1 cellular context compared by ENCODE assay signal in genomic region chr21:17819114-17819877, GRCh38.
A peak's percentile ranks its signal among the peaks of the same experiment; 100 is the strongest.
TF ChIP-seq lines count a peak whose summit lies in the region.

C21orf91 (minus strand) TSS chr21:17819356; CDS start chr21:17818318, 1,038 bp downstream.

TF ChIP-seq in HEK293, 187 proteins besides CTCF, POLR2A, EP300 and RAD21 (continued from another document and continues in another):
- TF ChIP-seq ZNF280C (tag by site-specific recombination; IDR thresholded peaks at IDR 0.05): no peak
- TF ChIP-seq, protein P1, sequence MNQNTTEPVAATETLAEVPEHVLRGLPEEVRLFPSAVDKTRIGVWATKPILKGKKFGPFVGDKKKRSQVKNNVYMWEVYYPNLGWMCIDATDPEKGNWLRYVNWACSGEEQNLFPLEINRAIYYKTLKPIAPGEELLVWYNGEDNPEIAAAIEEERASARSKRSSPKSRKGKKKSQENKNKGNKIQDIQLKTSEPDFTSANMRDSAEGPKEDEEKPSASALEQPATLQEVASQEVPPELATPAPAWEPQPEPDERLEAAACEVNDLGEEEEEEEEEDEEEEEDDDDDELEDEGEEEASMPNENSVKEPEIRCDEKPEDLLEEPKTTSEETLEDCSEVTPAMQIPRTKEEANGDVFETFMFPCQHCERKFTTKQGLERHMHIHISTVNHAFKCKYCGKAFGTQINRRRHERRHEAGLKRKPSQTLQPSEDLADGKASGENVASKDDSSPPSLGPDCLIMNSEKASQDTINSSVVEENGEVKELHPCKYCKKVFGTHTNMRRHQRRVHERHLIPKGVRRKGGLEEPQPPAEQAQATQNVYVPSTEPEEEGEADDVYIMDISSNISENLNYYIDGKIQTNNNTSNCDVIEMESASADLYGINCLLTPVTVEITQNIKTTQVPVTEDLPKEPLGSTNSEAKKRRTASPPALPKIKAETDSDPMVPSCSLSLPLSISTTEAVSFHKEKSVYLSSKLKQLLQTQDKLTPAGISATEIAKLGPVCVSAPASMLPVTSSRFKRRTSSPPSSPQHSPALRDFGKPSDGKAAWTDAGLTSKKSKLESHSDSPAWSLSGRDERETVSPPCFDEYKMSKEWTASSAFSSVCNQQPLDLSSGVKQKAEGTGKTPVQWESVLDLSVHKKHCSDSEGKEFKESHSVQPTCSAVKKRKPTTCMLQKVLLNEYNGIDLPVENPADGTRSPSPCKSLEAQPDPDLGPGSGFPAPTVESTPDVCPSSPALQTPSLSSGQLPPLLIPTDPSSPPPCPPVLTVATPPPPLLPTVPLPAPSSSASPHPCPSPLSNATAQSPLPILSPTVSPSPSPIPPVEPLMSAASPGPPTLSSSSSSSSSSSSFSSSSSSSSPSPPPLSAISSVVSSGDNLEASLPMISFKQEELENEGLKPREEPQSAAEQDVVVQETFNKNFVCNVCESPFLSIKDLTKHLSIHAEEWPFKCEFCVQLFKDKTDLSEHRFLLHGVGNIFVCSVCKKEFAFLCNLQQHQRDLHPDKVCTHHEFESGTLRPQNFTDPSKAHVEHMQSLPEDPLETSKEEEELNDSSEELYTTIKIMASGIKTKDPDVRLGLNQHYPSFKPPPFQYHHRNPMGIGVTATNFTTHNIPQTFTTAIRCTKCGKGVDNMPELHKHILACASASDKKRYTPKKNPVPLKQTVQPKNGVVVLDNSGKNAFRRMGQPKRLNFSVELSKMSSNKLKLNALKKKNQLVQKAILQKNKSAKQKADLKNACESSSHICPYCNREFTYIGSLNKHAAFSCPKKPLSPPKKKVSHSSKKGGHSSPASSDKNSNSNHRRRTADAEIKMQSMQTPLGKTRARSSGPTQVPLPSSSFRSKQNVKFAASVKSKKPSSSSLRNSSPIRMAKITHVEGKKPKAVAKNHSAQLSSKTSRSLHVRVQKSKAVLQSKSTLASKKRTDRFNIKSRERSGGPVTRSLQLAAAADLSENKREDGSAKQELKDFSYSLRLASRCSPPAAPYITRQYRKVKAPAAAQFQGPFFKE (tag by site-specific recombination; IDR thresholded peaks at IDR 0.05; ENCODE audit: borderline replicate concordance): no peak
- TF ChIP-seq, protein P2, sequence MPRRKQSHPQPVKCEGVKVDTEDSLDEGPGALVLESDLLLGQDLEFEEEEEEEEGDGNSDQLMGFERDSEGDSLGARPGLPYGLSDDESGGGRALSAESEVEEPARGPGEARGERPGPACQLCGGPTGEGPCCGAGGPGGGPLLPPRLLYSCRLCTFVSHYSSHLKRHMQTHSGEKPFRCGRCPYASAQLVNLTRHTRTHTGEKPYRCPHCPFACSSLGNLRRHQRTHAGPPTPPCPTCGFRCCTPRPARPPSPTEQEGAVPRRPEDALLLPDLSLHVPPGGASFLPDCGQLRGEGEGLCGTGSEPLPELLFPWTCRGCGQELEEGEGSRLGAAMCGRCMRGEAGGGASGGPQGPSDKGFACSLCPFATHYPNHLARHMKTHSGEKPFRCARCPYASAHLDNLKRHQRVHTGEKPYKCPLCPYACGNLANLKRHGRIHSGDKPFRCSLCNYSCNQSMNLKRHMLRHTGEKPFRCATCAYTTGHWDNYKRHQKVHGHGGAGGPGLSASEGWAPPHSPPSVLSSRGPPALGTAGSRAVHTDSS (tag by site-specific recombination; IDR thresholded peaks at IDR 0.05): no peak
- no peak for TF ChIP-seq ZNF837 (tag by site-specific recombination; IDR thresholded peaks at IDR 0.05)
- 0 out of 2 replicates have a peak, but pooled peaks have one; percentile 57 for TF ChIP-seq ZNF391 (tag by site-specific recombination; IDR thresholded peaks at IDR 0.05; ENCODE audit: borderline replicate concordance, low read depth)
- TF ChIP-seq, protein P3, sequence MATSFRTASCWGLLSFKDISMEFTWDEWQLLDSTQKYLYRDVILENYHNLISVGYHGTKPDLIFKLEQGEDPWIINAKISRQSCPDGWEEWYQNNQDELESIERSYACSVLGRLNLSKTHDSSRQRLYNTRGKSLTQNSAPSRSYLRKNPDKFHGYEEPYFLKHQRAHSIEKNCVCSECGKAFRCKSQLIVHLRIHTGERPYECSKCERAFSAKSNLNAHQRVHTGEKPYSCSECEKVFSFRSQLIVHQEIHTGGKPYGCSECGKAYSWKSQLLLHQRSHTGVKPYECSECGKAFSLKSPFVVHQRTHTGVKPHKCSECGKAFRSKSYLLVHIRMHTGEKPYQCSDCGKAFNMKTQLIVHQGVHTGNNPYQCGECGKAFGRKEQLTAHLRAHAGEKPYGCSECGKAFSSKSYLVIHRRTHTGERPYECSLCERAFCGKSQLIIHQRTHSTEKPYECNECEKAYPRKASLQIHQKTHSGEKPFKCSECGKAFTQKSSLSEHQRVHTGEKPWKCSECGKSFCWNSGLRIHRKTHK (tag by site-specific recombination; IDR thresholded peaks at IDR 0.05): no peak
- TF ChIP-seq GLIS2 (tag by site-specific recombination; IDR thresholded peaks at IDR 0.05): peak; percentile 46; the same call in 1 of the 2 replicates
- TF ChIP-seq ZNF776 (tag by site-specific recombination; IDR thresholded peaks at IDR 0.05; ENCODE audit: borderline replicate concordance): no peak
- no peak for TF ChIP-seq ZNF175 (tag by site-specific recombination; IDR thresholded peaks at IDR 0.05)
- TF ChIP-seq ZNF248 (tag by site-specific recombination; IDR thresholded peaks at IDR 0.05): no peak
- no peak for TF ChIP-seq ZNF133 (tag by site-specific recombination; IDR thresholded peaks at IDR 0.05)
- TF ChIP-seq REPIN1 (tag by site-specific recombination; IDR thresholded peaks at IDR 0.05; ENCODE audit: low read depth): no peak
- no peak for TF ChIP-seq GFI1B (tag by site-specific recombination; IDR thresholded peaks at IDR 0.05)
- TF ChIP-seq ZNF23 (tag by site-specific recombination; IDR thresholded peaks at IDR 0.05; ENCODE audit: borderline replicate concordance): no peak
- TF ChIP-seq YY1 (tag by site-specific recombination; IDR thresholded peaks at IDR 0.05): no peak
- no peak for TF ChIP-seq ZBTB8A (tag by site-specific recombination; IDR thresholded peaks at IDR 0.05)
- TF ChIP-seq ZNF571 (tag by site-specific recombination; IDR thresholded peaks at IDR 0.05): no peak
- no peak for TF ChIP-seq ZNF548 (tag by site-specific recombination; IDR thresholded peaks at IDR 0.05)
- TF ChIP-seq KLF10 (tag by site-specific recombination; IDR thresholded peaks at IDR 0.05): no peak
- TF ChIP-seq ZNF660 (tag by site-specific recombination; IDR thresholded peaks at IDR 0.05): 0 out of 2 replicates have a peak, but pooled peaks have one; percentile 61
- no peak for TF ChIP-seq ZNF629 (tag by site-specific recombination; IDR thresholded peaks at IDR 0.05)
- no peak for TF ChIP-seq BCL11B (tag by site-specific recombination; IDR thresholded peaks at IDR 0.05; ENCODE audit: low read depth)
- TF ChIP-seq ZNF394 (tag by site-specific recombination; IDR thresholded peaks at IDR 0.05; ENCODE audit: borderline replicate concordance): peak; percentile 18; the same call in 1 of the 2 replicates
- no peak for TF ChIP-seq ZNF426 (tag by site-specific recombination; IDR thresholded peaks at IDR 0.05)
- TF ChIP-seq ZNF138 (tag by site-specific recombination; IDR thresholded peaks at IDR 0.05; ENCODE audit: borderline replicate concordance): no peak
- peak; percentile 94 for TF ChIP-seq PATZ1 (tag by site-specific recombination; IDR thresholded peaks at IDR 0.05)
- TF ChIP-seq ZNF157 (tag by site-specific recombination; IDR thresholded peaks at IDR 0.05): no peak
- no peak for TF ChIP-seq ZNF184 (tag by site-specific recombination; IDR thresholded peaks at IDR 0.05)
- TF ChIP-seq ZNF707 (tag by site-specific recombination; IDR thresholded peaks at IDR 0.05): no peak
- TF ChIP-seq ZBTB6 (tag by site-specific recombination; IDR thresholded peaks at IDR 0.05): no peak
- TF ChIP-seq MZF1 (tag by site-specific recombination; IDR thresholded peaks at IDR 0.05; ENCODE audit: borderline replicate concordance): no peak
- no peak for TF ChIP-seq ZNF223 (tag by site-specific recombination; IDR thresholded peaks at IDR 0.05)
- peak; percentile 28; the same call in 1 of the 2 replicates for TF ChIP-seq TRIM28 (IDR thresholded peaks at IDR 0.05; ENCODE audit: borderline replicate concordance, low read length)
- TF ChIP-seq ZFHX2 (tag by site-specific recombination; conservative IDR thresholded peaks at IDR 0.05): peak; percentile 96
- TF ChIP-seq, protein P4, sequence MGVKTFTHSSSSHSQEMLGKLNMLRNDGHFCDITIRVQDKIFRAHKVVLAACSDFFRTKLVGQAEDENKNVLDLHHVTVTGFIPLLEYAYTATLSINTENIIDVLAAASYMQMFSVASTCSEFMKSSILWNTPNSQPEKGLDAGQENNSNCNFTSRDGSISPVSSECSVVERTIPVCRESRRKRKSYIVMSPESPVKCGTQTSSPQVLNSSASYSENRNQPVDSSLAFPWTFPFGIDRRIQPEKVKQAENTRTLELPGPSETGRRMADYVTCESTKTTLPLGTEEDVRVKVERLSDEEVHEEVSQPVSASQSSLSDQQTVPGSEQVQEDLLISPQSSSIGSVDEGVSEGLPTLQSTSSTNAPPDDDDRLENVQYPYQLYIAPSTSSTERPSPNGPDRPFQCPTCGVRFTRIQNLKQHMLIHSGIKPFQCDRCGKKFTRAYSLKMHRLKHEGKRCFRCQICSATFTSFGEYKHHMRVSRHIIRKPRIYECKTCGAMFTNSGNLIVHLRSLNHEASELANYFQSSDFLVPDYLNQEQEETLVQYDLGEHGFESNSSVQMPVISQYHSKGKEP (tag by site-specific recombination; IDR thresholded peaks at IDR 0.05): no peak
- TF ChIP-seq INSM2 (tag by site-specific recombination; IDR thresholded peaks at IDR 0.05): no peak
- TF ChIP-seq ZNF658 (tag by site-specific recombination; IDR thresholded peaks at IDR 0.05): no peak
- TF ChIP-seq ZNF366 (tag by site-specific recombination; conservative IDR thresholded peaks at IDR 0.05): peak; percentile 48; the same call in 1 of the 2 replicates
- no peak for TF ChIP-seq AEBP2 (tag by site-specific recombination; IDR thresholded peaks at IDR 0.05; ENCODE audit: borderline replicate concordance)
- TF ChIP-seq ZNF324 (tag by site-specific recombination; IDR thresholded peaks at IDR 0.05): 0 out of 2 replicates have a peak, but pooled peaks have one; percentile 51
